In the genomic region with DNA sequence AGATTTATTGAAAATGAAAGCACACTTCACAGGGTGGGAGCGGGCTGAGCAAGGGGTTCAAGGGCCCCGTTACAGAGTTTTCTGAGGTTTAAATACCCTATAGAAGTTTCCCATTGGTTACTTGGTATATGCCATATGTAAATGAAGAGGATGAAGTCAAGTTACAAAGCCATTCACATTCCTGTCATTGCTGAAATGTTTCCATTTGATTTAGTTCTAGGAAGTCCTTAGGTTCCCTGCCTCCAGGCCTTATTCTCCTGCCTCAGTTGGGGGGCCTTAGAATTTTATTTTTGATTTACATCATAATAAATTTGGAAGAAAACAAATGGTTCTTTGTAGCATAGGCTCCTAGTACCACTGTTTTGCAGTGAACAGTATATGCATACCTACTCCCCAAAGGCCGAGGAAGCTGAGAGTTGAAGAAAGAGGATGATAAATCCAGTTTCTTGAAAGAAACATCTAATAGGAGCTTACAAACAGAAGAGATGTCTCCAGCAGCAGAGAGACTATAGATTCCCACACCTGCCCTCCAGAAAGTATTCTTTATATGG, we compare ENCODE assay signal across 24 cellular contexts. TPM values are rescaled to one million over a fixed set of nuclear protein-coding genes. Genes with fewer than 3 reads are reported as not detected.
"Had no signal": no experiment of that assay in that cellular context is flagged by ENCODE, and none has a peak within 500 bp of the region (broad histone marks: within the 10 kb centered on the region; RNA-seq: fewer than 3 reads in every experiment).

No MANE protein-coding gene starts in this region.

- H3K27me3 Mint-ChIP-seq: activated naive CD8-positive, alpha-beta T cell treated with anti-CD3 and anti-CD28 coated beads for 36 hours; stimulated activated memory B cell treated with anti-CD40 and anti-IgM and Interleukin-4, amounts not matched to agents 10 μg/mL and 1 μg/mL and 100 μg/mL, for 72 hours had no signal

- H3K4me1 Mint-ChIP-seq: activated naive CD8-positive, alpha-beta T cell treated with anti-CD3 and anti-CD28 coated beads for 36 hours; naive thymus-derived CD8-positive, alpha-beta T cell; stimulated activated memory B cell treated with anti-CD40 and anti-IgM and Interleukin-4, amounts not matched to agents 10 μg/mL and 1 μg/mL and 100 μg/mL, for 72 hours had no signal

- H3K27me3 ChIP-seq: sigmoid colon, stomach, transverse colon had no signal

- H3K9me3 Mint-ChIP-seq: activated naive CD8-positive, alpha-beta T cell treated with anti-CD3 and anti-CD28 coated beads for 36 hours; naive thymus-derived CD8-positive, alpha-beta T cell; stimulated activated memory B cell treated with anti-CD40 and anti-IgM and Interleukin-4, amounts not matched to agents 10 μg/mL and 1 μg/mL and 100 μg/mL, for 72 hours had no signal

- H3K36me3 Mint-ChIP-seq: activated naive CD8-positive, alpha-beta T cell treated with anti-CD3 and anti-CD28 coated beads for 36 hours; naive thymus-derived CD8-positive, alpha-beta T cell; stimulated activated memory B cell treated with anti-CD40 and anti-IgM and Interleukin-4, amounts not matched to agents 10 μg/mL and 1 μg/mL and 100 μg/mL, for 72 hours had no signal

- H3K27ac ChIP-seq: epithelial cell of prostate, sigmoid colon, stomach, transverse colon, uterus had no signal

- H3K4me1 ChIP-seq: sigmoid colon, stomach, transverse colon, uterus had no signal

- H3K4me3 ChIP-seq: lung, sigmoid colon, smooth muscle cell, stomach, transverse colon, uterus had no signal

- H3K4me2 ChIP-seq: smooth muscle cell had no signal

- H3K27ac Mint-ChIP-seq: activated naive CD8-positive, alpha-beta T cell treated with anti-CD3 and anti-CD28 coated beads for 36 hours; naive thymus-derived CD8-positive, alpha-beta T cell; progenitor cell of endocrine pancreas; stimulated activated memory B cell treated with anti-CD40 and anti-IgM and Interleukin-4, amounts not matched to agents 10 μg/mL and 1 μg/mL and 100 μg/mL, for 72 hours had no signal

- H3K36me3 ChIP-seq: sigmoid colon, stomach, transverse colon, uterus had no signal

- H3K4me3 Mint-ChIP-seq: activated naive CD8-positive, alpha-beta T cell treated with anti-CD3 and anti-CD28 coated beads for 36 hours; naive thymus-derived CD8-positive, alpha-beta T cell; stimulated activated memory B cell treated with anti-CD40 and anti-IgM and Interleukin-4, amounts not matched to agents 10 μg/mL and 1 μg/mL and 100 μg/mL, for 72 hours had no signal

- H3K9me3 ChIP-seq: sigmoid colon, stomach, transverse colon, uterus had no signal

- DNase-seq: activated CD4-positive, alpha-beta T cell treated with anti-CD3 and anti-CD28 coated beads for 4 hours; activated CD4-positive, alpha-beta T cell treated with anti-CD3 and anti-CD28 coated beads, Interleukin-2, amount 50 U/mL, for 48 hours; activated CD4-positive, CD25-positive, alpha-beta regulatory T cell; activated naive CD4-positive, alpha-beta T cell treated with Interleukin-2 at 50 U/mL for 16 hours; activated naive CD8-positive, alpha-beta T cell treated with anti-CD3 and anti-CD28 coated beads for 36 hours; activated T-cell treated with anti-CD3 and anti-CD28 coated beads, Interleukin-2, amount 50 U/mL, for 48 hours; cortex of kidney; kidney; naive thymus-derived CD8-positive, alpha-beta T cell; retina; sigmoid colon; stimulated activated CD4-positive, alpha-beta T cell treated with anti-CD3 and anti-CD28 coated beads, Interleukin-15, amount 100 ng/mL, for 24 hours; stomach; T-helper 1 cell; T1000; transverse colon; uterus had no signal

- ATAC-seq: left lobe of liver; naive thymus-derived CD8-positive, alpha-beta T cell; stimulated activated memory B cell treated with anti-CD40 and anti-IgM and Interleukin-4, amounts not matched to agents 10 μg/mL and 1 μg/mL and 100 μg/mL, for 72 hours had no signal

RNA-seq across cellular contexts. Expression of a gene that starts 31.8 kb away (rescaled TPM):
- total RNA-seq: activated naive CD8-positive, alpha-beta T cell treated with anti-CD3 and anti-CD28 coated beads for 36 hours; lung; naive thymus-derived CD8-positive, alpha-beta T cell; osteocyte had no signal
